Comparison of ENCODE assay signal across 18 cellular contexts in the genomic region with DNA sequence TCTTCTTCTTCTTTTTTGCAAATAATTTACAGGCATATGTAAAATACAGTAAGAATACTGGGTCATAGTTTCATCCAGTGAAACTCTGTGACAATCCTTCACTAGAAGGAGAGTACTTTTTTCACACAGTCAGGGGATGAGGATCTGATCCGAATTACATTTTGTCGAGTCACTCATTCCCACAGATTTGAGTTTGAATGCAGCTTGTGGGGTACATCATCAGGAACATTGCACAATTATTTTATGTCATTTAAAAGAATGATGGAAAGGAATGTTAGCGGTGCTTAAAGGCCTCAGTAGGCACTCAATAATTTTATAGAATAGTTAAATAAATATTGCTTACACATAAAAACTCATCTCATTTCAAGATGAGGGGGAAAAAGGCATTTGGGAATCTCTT.
DNase-seq lines count a peak whose midpoint lies in the region; ATAC-seq, FAIRE-seq and TF ChIP-seq lines count a peak whose summit lies in the region.
"Had no signal": no experiment of that assay in that cellular context is flagged by ENCODE, and none has a peak within 500 bp of the region (broad histone marks: within the 10 kb centered on the region; RNA-seq: fewer than 3 reads in every experiment).

No MANE protein-coding gene starts in this region.

- H3K4me2 ChIP-seq in H9 (ENCODE audit: insufficient read depth, insufficient read length, low read length) (no peak overlapping the region), K562 (ENCODE audit: insufficient read depth, low read length) (no peak overlapping the region)

- DNase-seq in ACHN (peak; percentile 26), H9 (no peak), K562 (ENCODE audit: extremely low read depth in 1 of 4, low spot score in 3 of 4) (no peak), kidney glomerular epithelial cell (lab: John Stamatoyannopoulos, UW) (peak; percentile 36), right lobe of liver (no peak), NCI-H526 treated with DMSO at 0.1 percent for 48 hours (lab: John Stamatoyannopoulos, UW) (no peak), osteocyte (ENCODE audit: extremely low spot score, unreplicated experiment) (no peak), anterior cingulate cortex (lab: John Stamatoyannopoulos, UW) (no peak)
- DNase-seq: activated CD4-positive, alpha-beta T cell treated with anti-CD3 and anti-CD28 coated beads, Interleukin-2, amount 50 U/mL, for 48 hours; activated T-cell treated with anti-CD3 and anti-CD28 coated beads, Interleukin-2, amount 50 U/mL, for 24 hours; GF-D8; glutamatergic neuron; NCI-H2081 treated with DMSO at 0.1 percent for 48 hours; retina; stomach had no signal

- H3K27me3 Mint-ChIP-seq in H9 (ENCODE audit: low read depth) (no peaks in the 10 kb centered on the region), osteocyte (ENCODE audit: unreplicated experiment) (peaks cover 3% of the 10 kb centered on the region)
- H3K27me3 Mint-ChIP-seq: activated T-cell treated with anti-CD3 and anti-CD28 coated beads, Interleukin-2, amount 50 U/mL, for 24 hours had no signal

- peaks cover 3 to 8% of the 10 kb centered on the region in 2 experiments; a peak in 3 of 5 replicates for H3K9me3 Mint-ChIP-seq in H9
- H3K9me3 Mint-ChIP-seq in osteocyte (ENCODE audit: unreplicated experiment), result peaks cover 1% of the 10 kb centered on the region

- no peak overlapping the region for H3K14ac ChIP-seq in H9 (ENCODE audit: insufficient read depth, low read length)

- POLR2A ChIA-PET in K562 (lab: Yijun Ruan, JAX), result no interaction called here

- H3K18ac ChIP-seq in H9 (ENCODE audit: insufficient read length, low read depth, low read length), result no peak overlapping the region

- no peak overlapping the region for H2BK20ac ChIP-seq in H9 (ENCODE audit: low read depth, low read length, poor library complexity, severe bottlenecking)

- BruUV-seq in K562 (replicated peaks; lab: Mats Ljungman, UMichigan), result no TSS peak

- no peak overlapping the region for H2AFZ ChIP-seq in H9 (ENCODE audit: low read length)
- H2AFZ ChIP-seq in K562 (ENCODE audit: low read depth, low read length), result no peak overlapping the region

- H3K27me3 ChIP-seq in H9 (ENCODE audit: insufficient read depth, low read length), result no peaks in the 10 kb centered on the region
- H3K27me3 ChIP-seq in K562 (ENCODE audit: control insufficient read depth in 2 of 2, insufficient read depth in 2 of 2, low read length in 2 of 2), result peaks cover 0 to 4% of the 10 kb centered on the region in 2 experiments; a peak in 2 of 5 replicates
- H3K27me3 ChIP-seq in right lobe of liver, result no peaks in the 10 kb centered on the region
- H3K27me3 ChIP-seq: stomach had no signal

- no peak overlapping the region for H2BK12ac ChIP-seq in H9 (ENCODE audit: insufficient read length, low read depth, low read length)

- H2BK15ac ChIP-seq in H9 (ENCODE audit: low read depth, low read length), result no peak overlapping the region

- H3K4me3 Mint-ChIP-seq in H9 (no peak overlapping the region), osteocyte (ENCODE audit: unreplicated experiment) (no peak overlapping the region)
- H3K4me3 Mint-ChIP-seq: activated T-cell treated with anti-CD3 and anti-CD28 coated beads, Interleukin-2, amount 50 U/mL, for 24 hours; nephron had no signal

- H3K4me3 ChIP-seq in K562 (no peak overlapping the region), right lobe of liver (no peak overlapping the region)
- H3K4me3 ChIP-seq: stomach had no signal

- H3K23ac ChIP-seq in H9 (ENCODE audit: insufficient read length, low read depth, low read length), result no peak overlapping the region

- H4K8ac ChIP-seq in H9 (replicated peaks; ENCODE audit: insufficient read length, low read depth, low read length), result no peak overlapping the region

- H3K36me3 Mint-ChIP-seq in H9 (ENCODE audit: insufficient read depth in 1 of 3, low read depth in 3 of 3) (peaks cover 27 to 57% (median 34%) of the 10 kb centered on the region in 3 experiments; a peak in 6 of 7 replicates), osteocyte (ENCODE audit: unreplicated experiment) (no peaks in the 10 kb centered on the region)

- H3K27ac Mint-ChIP-seq in H9, result peak overlapping the region in 2 of 3 experiments; percentile 45 to 93; a peak in 3 of 7 replicates
- H3K27ac Mint-ChIP-seq in osteocyte (ENCODE audit: unreplicated experiment), result no peak overlapping the region
- H3K27ac Mint-ChIP-seq: activated T-cell treated with anti-CD3 and anti-CD28 coated beads, Interleukin-2, amount 50 U/mL, for 24 hours; nephron had no signal

- H3K79me2 ChIP-seq in H9 (ENCODE audit: insufficient read depth, low read length), result no peaks in the 10 kb centered on the region
- H3K79me2 ChIP-seq in K562 (ENCODE audit: control insufficient read depth, insufficient read depth, low read length), result no peaks in the 10 kb centered on the region

- H3K4me1 Mint-ChIP-seq in H9 (peaks cover 0 to 4% of the 10 kb centered on the region in 2 experiments; a peak in 2 of 4 replicates), osteocyte (ENCODE audit: unreplicated experiment) (no peaks in the 10 kb centered on the region)

- CTCF ChIA-PET in K562 (lab: Yijun Ruan, JAX; ENCODE audit: low intra/inter-chr PET ratio), result no interaction called here

- no peak for TF ChIP-seq CTCF in H9 (conservative IDR thresholded peaks at IDR 0.05)
- TF ChIP-seq CTCF in K562 (IDR thresholded peaks at IDR 0.05 in 2 of 3, conservative IDR thresholded peaks at IDR 0.05 in 1 of 3; ENCODE audit: insufficient read depth in 2 of 3, low read depth in 1 of 3, low read length in 3 of 3), result no peak
- TF ChIP-seq CTCF in right lobe of liver (IDR thresholded peaks at IDR 0.05), result no peak
- TF ChIP-seq CTCF in osteocyte (IDR thresholded peaks at IDR 0.05), result no peak

- in situ Hi-C loops in ACHN (cut with HindIII; ENCODE audit: low pct_ligation_motif_present, low pct_unique_long_range_greater_than_20kb, low sequenced_read_pairs), result no loop called here
- in situ Hi-C loops in K562 (cut with MboI), result no loop called here

- no peak for TF ChIP-seq RAD21 in K562 (CRISPR knock-in tag; conservative IDR thresholded peaks at IDR 0.05 in 1 of 2, IDR thresholded peaks at IDR 0.05 in 1 of 2)

- ATAC-seq in K562 (no peak), right lobe of liver (no peak)
- ATAC-seq: HCT116 had no signal

- H3K9me3 ChIP-seq in H9 (ENCODE audit: control insufficient read depth, low read depth, low read length) (no peaks in the 10 kb centered on the region), K562 (replicated peaks; ENCODE audit: control insufficient read depth, insufficient read depth, low read depth, low read length) (no peaks in the 10 kb centered on the region), right lobe of liver (no peaks in the 10 kb centered on the region)
- H3K9me3 ChIP-seq: stomach had no signal

- FAIRE-seq in K562 (lab: Jason Lieb, UNC), result no peak
- FAIRE-seq: endometrium had no signal

- H3K36me3 ChIP-seq in K562 (ENCODE audit: control insufficient read depth, insufficient read depth, low read length) (no peaks in the 10 kb centered on the region), right lobe of liver (peaks cover 12 to 50% (median 14%) of the 10 kb centered on the region in 4 donors)

- no peak overlapping the region for H3K27ac ChIP-seq in H9 (ENCODE audit: insufficient read length, low read depth, low read length)
- H3K27ac ChIP-seq in K562 (ENCODE audit: extremely low read depth, low read depth, low read length), result no peak overlapping the region
- H3K27ac ChIP-seq in right lobe of liver, result no peak overlapping the region
- H3K27ac ChIP-seq: stomach had no signal

- intact Hi-C loops in K562 (cut with micrococcal nuclease) (no loop called here), right lobe of liver (cut with DNase I) (no loop called here)

- no peak overlapping the region for H2BK5ac ChIP-seq in H9 (ENCODE audit: insufficient read length, low read length)

- H4K5ac ChIP-seq in H9 (ENCODE audit: insufficient read length, low read depth, low read length), result no peak overlapping the region

- H3K9me1 ChIP-seq in K562 (ENCODE audit: control insufficient read depth, insufficient read depth, low read length), result no peaks in the 10 kb centered on the region

- no peaks in the 10 kb centered on the region for H4K20me1 ChIP-seq in H9 (ENCODE audit: control insufficient read depth, insufficient read depth, insufficient read length)
- no peaks in the 10 kb centered on the region; the same call in 1 of the 2 replicates for H4K20me1 ChIP-seq in K562 (replicated peaks; ENCODE audit: control insufficient read depth, insufficient read depth, low read length)

- H3K79me1 ChIP-seq in H9 (ENCODE audit: insufficient read depth, low read depth, low read length, poor library complexity, severe bottlenecking), result no peaks in the 10 kb centered on the region

- TF ChIP-seq EP300 in K562 (IDR thresholded peaks at IDR 0.05; ENCODE audit: low read length), result no peak

- H2AK5ac ChIP-seq in H9 (ENCODE audit: insufficient read length, low read length), result no peak overlapping the region

- no peaks in the 10 kb centered on the region for H3K4me1 ChIP-seq in H9 (ENCODE audit: insufficient read depth, low read length)
- no peaks in the 10 kb centered on the region for H3K4me1 ChIP-seq in K562 (replicated peaks in 1 of 2; ENCODE audit: control insufficient read depth in 2 of 2, insufficient read depth in 2 of 2, low read length in 2 of 2)
- H3K4me1 ChIP-seq in right lobe of liver, result peaks cover 0 to 27% (median 7%) of the 10 kb centered on the region in 4 donors

- H3T11ph ChIP-seq in H9 (ENCODE audit: low read length), result no peak overlapping the region

- no peak overlapping the region for H3K9ac ChIP-seq in H9 (ENCODE audit: extremely low read depth, insufficient read length, low read length)
- no peak overlapping the region for H3K9ac ChIP-seq in K562 (ENCODE audit: insufficient read depth in 1 of 2, low read depth in 2 of 2, low read length in 2 of 2)

- H2BK120ac ChIP-seq in H9 (ENCODE audit: low read depth, low read length, poor library complexity, severe bottlenecking), result no peak overlapping the region

- no peaks in the 10 kb centered on the region for H3K23me2 ChIP-seq in H9 (ENCODE audit: insufficient read length, low read depth, low read length, poor library complexity, severe bottlenecking)

- TF ChIP-seq POLR2A in K562 (conservative IDR thresholded peaks at IDR 0.05) (no peak), right lobe of liver (IDR thresholded peaks at IDR 0.05) (no peak)

- no CpG with 5 or more reads among the region's 3 CpGs for whole genome bisulfite sequencing in H9 (ENCODE audit: extremely low coverage, insufficient read length, low lambda C conversion rate)
- 33% methylated on average over 3 of the region's 3 CpGs for WGBS in K562 (ENCODE audit: insufficient coverage, low coverage, missing lambda C conversion rate)
- WGBS in right lobe of liver (ENCODE audit: insufficient coverage, low coverage, low lambda C conversion rate, missing lambda C conversion rate), result 86% methylated on average over 3 of the region's 3 CpGs

- H4K91ac ChIP-seq in H9 (ENCODE audit: insufficient read length, low read depth, low read length), result no peak overlapping the region

- H3K4ac ChIP-seq in H9 (ENCODE audit: low read depth, low read length), result no peak overlapping the region

- no peak overlapping the region for H3K56ac ChIP-seq in H9 (ENCODE audit: insufficient read length, low read depth, low read length)

TF ChIP-seq in K562, 482 proteins besides CTCF, POLR2A, EP300 and RAD21 (continues in another document):
- TF ChIP-seq C11orf30 (IDR thresholded peaks at IDR 0.05; ENCODE audit: low read depth), result peak; percentile 21; the same call in 1 of the 2 replicates
- no peak for TF ChIP-seq ZNF23 (CRISPR knock-in tag; IDR thresholded peaks at IDR 0.05)
- TF ChIP-seq MAFG (tag; conservative IDR thresholded peaks at IDR 0.05), result peak; percentile 64

Comparison
In these comparisons a context has a peak if more than half of its experiments do, and no peak if none do; other contexts are left out.
1. DNase-seq: peak in ACHN (single experiment) and kidney glomerular epithelial cell (single experiment); none in H9 (single experiment), K562 (0 of 4), right lobe of liver (0 of 3), NCI-H526 treated with DMSO at 0.1 percent for 48 hours (single experiment), osteocyte (single experiment) and anterior cingulate cortex (0 of 58).